ENCODE assay signal across 10 cellular contexts in the genomic region with DNA sequence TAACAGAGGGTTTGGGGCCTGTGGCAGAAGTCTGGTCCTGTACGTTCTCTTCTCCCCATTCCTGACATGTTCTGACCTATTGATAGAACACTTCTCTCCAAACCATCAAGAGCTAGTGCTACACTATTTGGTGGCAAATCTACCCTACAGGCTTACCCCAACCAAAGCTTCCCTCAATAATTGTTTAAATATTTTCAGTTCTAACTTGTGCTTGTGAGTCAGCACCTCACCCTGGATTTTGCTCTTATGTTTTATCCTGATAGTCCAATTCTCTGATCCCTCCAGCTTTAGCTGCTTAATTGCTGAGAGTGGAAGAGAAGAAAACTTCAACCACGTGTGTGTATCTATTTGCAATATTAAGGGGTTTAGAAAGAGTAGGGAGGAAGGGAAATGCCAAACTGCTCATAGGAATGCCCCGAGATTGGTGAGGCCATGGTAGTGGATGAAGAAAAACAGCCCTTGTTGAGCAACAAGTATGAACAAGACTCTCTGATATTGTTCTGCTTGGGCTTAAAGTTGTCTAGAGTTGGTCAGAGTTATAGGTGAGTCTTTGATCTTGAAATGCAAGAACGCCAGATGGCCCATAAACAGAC.
"Had no signal": no experiment of that assay in that cellular context is flagged by ENCODE, and none has a peak within 500 bp of the region (broad histone marks: within the 10 kb centered on the region; RNA-seq: fewer than 3 reads in every experiment).

No MANE protein-coding gene starts in this region.

- H3K4me1 ChIP-seq: gastroesophageal sphincter had no signal

- H3K36me3 ChIP-seq: gastroesophageal sphincter, ovary, sigmoid colon had no signal

- H3K27ac ChIP-seq: dorsolateral prefrontal cortex, gastroesophageal sphincter, ovary, sigmoid colon had no signal

- H3K27me3 ChIP-seq: dorsolateral prefrontal cortex, gastroesophageal sphincter, ovary, sigmoid colon had no signal

- H3K9me3 ChIP-seq: gastroesophageal sphincter, ovary, sigmoid colon had no signal

- DNase-seq: activated B cell treated with CpG ODN at 0.5 μM for 24 hours; activated CD4-positive, alpha-beta T cell treated with anti-CD3 and anti-CD28 coated beads, Interleukin-2, amount 10 ng/mL, durations not matched to agents 24 days and 14 days; activated CD8-positive, alpha-beta memory T cell treated with anti-CD3 and anti-CD28 coated beads, Interleukin-2, amount 50 U/mL, for 48 hours; activated naive CD8-positive, alpha-beta T cell treated with anti-CD3 and anti-CD28 coated beads for 36 hours; dorsolateral prefrontal cortex; endodermal cell; islet precursor cell; ovary; sigmoid colon had no signal

- H3K4me3 ChIP-seq: dorsolateral prefrontal cortex, gastroesophageal sphincter, ovary, sigmoid colon had no signal
